9 cellular contexts compared by ENCODE assay signal in the genomic region with DNA sequence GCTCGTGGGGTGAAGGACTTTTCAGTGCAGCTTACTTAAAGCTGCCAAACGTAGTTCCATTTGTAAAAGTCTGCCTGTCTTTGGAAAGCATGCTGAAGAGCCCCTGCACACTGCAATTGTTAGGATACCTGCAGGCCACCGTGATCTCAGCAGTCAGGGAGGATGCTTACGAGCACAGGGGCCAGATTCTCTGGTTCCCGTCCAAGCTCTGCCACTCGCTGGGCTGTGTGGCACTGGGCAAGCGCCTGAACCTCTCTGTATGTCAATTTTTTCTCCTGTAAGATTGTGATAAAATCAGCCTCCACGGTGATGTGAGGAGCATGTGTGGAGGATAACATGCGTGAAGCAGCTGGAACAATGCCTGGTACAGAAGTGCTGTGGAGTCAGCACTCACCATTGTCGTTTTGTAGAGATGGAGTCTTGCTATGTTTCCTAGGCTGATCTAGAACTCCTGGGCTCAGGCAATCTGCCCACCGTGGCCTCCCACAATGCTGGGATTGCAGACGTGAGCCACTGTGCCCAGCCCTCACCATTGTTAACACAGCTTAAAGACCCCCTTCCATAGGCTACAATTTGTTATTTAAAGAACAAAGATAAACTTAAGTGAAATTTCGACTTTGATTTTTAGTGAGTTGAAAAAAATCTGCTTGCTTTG. TPM values are rescaled to one million over a fixed set of nuclear protein-coding genes. Genes with fewer than 3 reads are reported as not detected.
DNase-seq lines count a peak whose midpoint lies in the region; ATAC-seq, FAIRE-seq and TF ChIP-seq lines count a peak whose summit lies in the region.
"Had no signal": no experiment of that assay in that cellular context is flagged by ENCODE, and none has a peak within 500 bp of the region (broad histone marks: within the 10 kb centered on the region; RNA-seq: fewer than 3 reads in every experiment).

No MANE protein-coding gene starts in this region.

- H3K4me3 ChIP-seq in keratinocyte (ENCODE audit: control insufficient read depth in 2 of 3, extremely low read depth in 1 of 3, insufficient read depth in 2 of 3, low read depth in 1 of 3, low read length in 3 of 3), result peak overlapping the region; percentile 45 to 84 (median 65)
- peak overlapping the region; percentile 52 to 54 for H3K4me3 ChIP-seq in testis

- peaks cover 4% of the 10 kb centered on the region for H3K9me3 Mint-ChIP-seq in activated CD4-positive, alpha-beta memory T cell treated with anti-CD3 and anti-CD28 coated beads, Interleukin-2, amount 10 ng/mL, durations not matched to agents 7 days and 5 days
- H3K9me3 Mint-ChIP-seq: neural crest cell had no signal

- POLR2A ChIA-PET in activated CD4-positive, alpha-beta memory T cell treated with anti-CD3 and anti-CD28 coated beads, Interleukin-2, amount 10 ng/mL, durations not matched to agents 7 days and 5 days (lab: Charles Lee), result no interaction called here

- DNase-seq in activated effector memory CD4-positive, alpha-beta T cell treated with anti-CD3 and anti-CD28 coated beads, Interleukin-2, amount 50 U/mL, for 16 hours, result peak; percentile 12
- no peak for DNase-seq in activated effector memory CD4-positive, alpha-beta T cell treated with Interleukin-2 at 50 U/mL for 16 hours
- DNase-seq in activated CD4-positive, alpha-beta memory T cell treated with anti-CD3 and anti-CD28 coated beads, Interleukin-2, amount 10 ng/mL, durations not matched to agents 7 days and 5 days, result no peak
- DNase-seq in keratinocyte (ENCODE audit: low read depth, low spot score), result no peak
- DNase-seq in testis, result no peak
- no peak for DNase-seq in NCI-H524 treated with DMSO at 0.1 percent for 48 hours (lab: John Stamatoyannopoulos, UW)
- DNase-seq in SHP77 (lab: John Stamatoyannopoulos, UW), result no peak

- peak overlapping the region; percentile 97 for H2AFZ ChIP-seq in keratinocyte (ENCODE audit: control insufficient read depth, low read length)

- H3K4me1 ChIP-seq in keratinocyte (ENCODE audit: control insufficient read depth, extremely low read depth, insufficient read depth, low read length) (peaks cover 11% of the 10 kb centered on the region), testis (peaks cover 11% of the 10 kb centered on the region)

- CTCF ChIA-PET in activated CD4-positive, alpha-beta memory T cell treated with anti-CD3 and anti-CD28 coated beads, Interleukin-2, amount 10 ng/mL, durations not matched to agents 7 days and 5 days (lab: Charles Lee), result no interaction called here

- no peak for FAIRE-seq in keratinocyte (lab: Jason Lieb, UNC)

- H3K9me3 ChIP-seq in keratinocyte (ENCODE audit: control insufficient read depth, low read depth, low read length) (no peaks in the 10 kb centered on the region), testis (no peaks in the 10 kb centered on the region)

- peak overlapping the region; percentile 78 for H3K27ac Mint-ChIP-seq in activated CD4-positive, alpha-beta memory T cell treated with anti-CD3 and anti-CD28 coated beads, Interleukin-2, amount 10 ng/mL, durations not matched to agents 7 days and 5 days

- no peak for ATAC-seq in GM21576 (IDR thresholded peaks at IDR 0.05; ENCODE audit: unreplicated experiment)

- H3K9me1 ChIP-seq in keratinocyte (ENCODE audit: control insufficient read depth, extremely low read depth, insufficient read depth, low read length), result no peaks in the 10 kb centered on the region

- H3K36me3 ChIP-seq in keratinocyte (ENCODE audit: control insufficient read depth in 2 of 2, extremely low read depth in 1 of 2, insufficient read depth in 2 of 2, low read length in 2 of 2), result peaks cover 4 to 9% of the 10 kb centered on the region in 2 experiments
- H3K36me3 ChIP-seq in testis (ENCODE audit: low read depth, missing control alignments), result no peaks in the 10 kb centered on the region

- 67 to 68% methylated on average over 6 to 13 of the region's 13 CpGs for WGBS in testis, 2 donors

- peak overlapping the region; percentile 100 for H3K4me2 ChIP-seq in keratinocyte (ENCODE audit: control insufficient read depth, extremely low read depth, insufficient read depth, low read depth, low read length)

- H3K27ac ChIP-seq in keratinocyte (ENCODE audit: control insufficient read depth, insufficient read depth, low read length), result peak overlapping the region; percentile 77
- peak overlapping the region in 1 of 2 donors; percentile 12 for H3K27ac ChIP-seq in testis

- no peaks in the 10 kb centered on the region for H4K20me1 ChIP-seq in keratinocyte (ENCODE audit: control insufficient read depth, extremely low read depth, insufficient read depth, low read length)

- no peak for TF ChIP-seq POLR2A in testis (IDR thresholded peaks at IDR 0.05)

- no peaks in the 10 kb centered on the region for H3K79me2 ChIP-seq in keratinocyte (ENCODE audit: control insufficient read depth, insufficient read depth, low read length)

- dilution Hi-C loops in keratinocyte (cut with MboI; ENCODE audit: extremely low pct_ligation_motif_present, low sequenced_read_pairs), result no loop called here

- TF ChIP-seq CTCF in keratinocyte (optimal IDR thresholded peaks at IDR 0.05 in 1 of 3, IDR thresholded peaks at IDR 0.05 in 1 of 3, conservative IDR thresholded peaks at IDR 0.05 in 1 of 3; ENCODE audit: extremely low read depth in 1 of 3, insufficient read depth in 2 of 3, low read length in 3 of 3), result no peak
- no peak for TF ChIP-seq CTCF in testis (IDR thresholded peaks at IDR 0.05)

- H3K27me3 Mint-ChIP-seq in activated CD4-positive, alpha-beta memory T cell treated with anti-CD3 and anti-CD28 coated beads, Interleukin-2, amount 10 ng/mL, durations not matched to agents 7 days and 5 days, result no peaks in the 10 kb centered on the region

- peaks cover 7% of the 10 kb centered on the region for H3K36me3 Mint-ChIP-seq in activated CD4-positive, alpha-beta memory T cell treated with anti-CD3 and anti-CD28 coated beads, Interleukin-2, amount 10 ng/mL, durations not matched to agents 7 days and 5 days (ENCODE audit: low read depth)

- H3K4me1 Mint-ChIP-seq in activated CD4-positive, alpha-beta memory T cell treated with anti-CD3 and anti-CD28 coated beads, Interleukin-2, amount 10 ng/mL, durations not matched to agents 7 days and 5 days, result no peaks in the 10 kb centered on the region

- intact Hi-C loops in testis (cut with DNase I; ENCODE audit: low total_unique reads), result loop anchor here (10.0 kb wide), 1 partner anchor 105 kb away; no protein-coding TSS in a partner anchor

- H3K27me3 ChIP-seq in keratinocyte (ENCODE audit: control insufficient read depth, extremely low read depth, insufficient read depth, low read length) (no peaks in the 10 kb centered on the region), testis (no peaks in the 10 kb centered on the region)

- H3K4me3 Mint-ChIP-seq in activated CD4-positive, alpha-beta memory T cell treated with anti-CD3 and anti-CD28 coated beads, Interleukin-2, amount 10 ng/mL, durations not matched to agents 7 days and 5 days, result peak overlapping the region; percentile 64
- H3K4me3 Mint-ChIP-seq: neural crest cell had no signal

- H3K9ac ChIP-seq in keratinocyte (ENCODE audit: control insufficient read depth, extremely low read depth, insufficient read depth, low read length), result peak overlapping the region; percentile 83

RNA-seq across cellular contexts. Expression of a gene that starts 3.5 kb away (rescaled TPM):
- total RNA-seq in activated CD4-positive, alpha-beta memory T cell treated with anti-CD3 and anti-CD28 coated beads, Interleukin-2, amount 10 ng/mL, durations not matched to agents 7 days and 5 days, result under 1 TPM; 0.71 to 0.75 TPM
- polyA plus RNA-seq in keratinocyte, result 1.2 to 2.2 TPM (median 2.0 TPM) in 3 replicates
- 2.0 TPM for polyA plus RNA-seq in keratinocyte (2011; ENCODE audit: low read depth)
- polyA plus RNA-seq in keratinocyte (2011; cell fraction: cytosol; rRNA removed), result 2.6 and 3.6 TPM in 2 replicates
- polyA plus RNA-seq in keratinocyte (2011; cell fraction: nucleus; rRNA removed), result 1.7 and 2.4 TPM in 2 replicates
- polyA plus RNA-seq in keratinocyte (2012; ENCODE audit: low replicate concordance), result 1.5 and 2.2 TPM in 2 replicates
- polyA minus RNA-seq in keratinocyte, result 0.99 to 2.9 TPM (median 1.8 TPM) in 3 replicates
- polyA minus RNA-seq in keratinocyte (2011; cell fraction: cytosol; rRNA and poly(A)+ RNA removed), result 4.0 TPM
- polyA minus RNA-seq in keratinocyte (2011; cell fraction: nucleus; rRNA and poly(A)+ RNA removed), result 0.11 and 0.54 TPM in 2 replicates
- 1 to 10 TPM; 6.6 to 9.3 TPM for total RNA-seq in testis
- polyA plus RNA-seq in testis (ENCODE audit: insufficient read depth, low read depth, low replicate concordance), result 6.2 TPM

RNA-seq across cellular contexts. Expression of a gene that starts 40.7 kb away (rescaled TPM):
- total RNA-seq in activated CD4-positive, alpha-beta memory T cell treated with anti-CD3 and anti-CD28 coated beads, Interleukin-2, amount 10 ng/mL, durations not matched to agents 7 days and 5 days, result 10 to 100 TPM; 17.0 to 17.7 TPM
- polyA plus RNA-seq in keratinocyte (6.5 to 9.1 TPM (median 7.8 TPM) in 3 replicates), testis (ENCODE audit: insufficient read depth, low read depth, low replicate concordance) (16.3 TPM)
- 26.8 TPM for polyA plus RNA-seq in keratinocyte (2011; ENCODE audit: low read depth)
- 3.7 and 5.4 TPM in 2 replicates for polyA plus RNA-seq in keratinocyte (2011; cell fraction: cytosol; rRNA removed)
- polyA plus RNA-seq in keratinocyte (2011; cell fraction: nucleus; rRNA removed), result 28.5 and 31.0 TPM in 2 replicates
- 6.1 and 12.9 TPM in 2 replicates for polyA plus RNA-seq in keratinocyte (2012; ENCODE audit: low replicate concordance)
- 2.7 to 14.5 TPM (median 6.9 TPM) in 3 replicates for polyA minus RNA-seq in keratinocyte
- 9.2 TPM for polyA minus RNA-seq in keratinocyte (2011; cell fraction: cytosol; rRNA and poly(A)+ RNA removed)
- 5.3 and 12.4 TPM in 2 replicates for polyA minus RNA-seq in keratinocyte (2011; cell fraction: nucleus; rRNA and poly(A)+ RNA removed)
- 10 to 100 TPM; 65.9 to 78.5 TPM for total RNA-seq in testis

Comparison
In these comparisons a context has a peak if more than half of its experiments do, and no peak if none do; other contexts are left out.
1. RNA of a gene that starts 3.5 kb away (total RNA-seq): 6.6 to 9.3 TPM in testis; 0.71 to 0.75 TPM in activated CD4-positive, alpha-beta memory T cell treated with anti-CD3 and anti-CD28 coated beads, Interleukin-2, amount 10 ng/mL, durations not matched to agents 7 days and 5 days; every median in the first group is over 4 times any median in the second.